Comparison of ENCODE assay signal across 24 cellular contexts in the genomic region with DNA sequence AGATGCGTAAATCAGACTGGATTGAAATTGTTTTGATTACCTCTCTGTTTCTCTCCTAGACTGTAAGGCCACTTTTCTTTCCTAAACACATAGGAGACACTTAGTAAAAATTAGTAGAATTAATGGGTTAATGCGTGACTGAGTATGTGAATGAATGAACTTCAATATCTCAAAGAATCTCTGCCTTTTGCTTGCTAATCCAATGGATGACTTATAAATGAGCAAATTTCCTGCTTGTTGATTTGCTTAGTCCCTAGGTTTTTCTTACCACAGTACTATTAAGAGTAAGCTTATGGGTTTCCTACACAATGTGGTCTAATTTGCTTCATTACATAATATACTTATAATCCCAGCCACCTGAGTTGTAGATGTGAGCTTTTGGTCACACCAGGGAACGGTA.
"Had no signal": no experiment of that assay in that cellular context is flagged by ENCODE, and none has a peak within 500 bp of the region (broad histone marks: within the 10 kb centered on the region; RNA-seq: fewer than 3 reads in every experiment).

No MANE protein-coding gene starts in this region.

- DNase-seq: activated CD4-positive, alpha-beta T cell treated with anti-CD3 and anti-CD28 coated beads for 4 hours; activated CD8-positive, alpha-beta T cell treated with anti-CD3 and anti-CD28 coated beads for 36 hours; activated naive CD4-positive, alpha-beta T cell; activated naive CD8-positive, alpha-beta T cell treated with anti-CD3 and anti-CD28 coated beads, Interleukin-2, amount 10 ng/mL, durations not matched to agents 7 days and 5 days; activated T-cell treated with anti-CD3 and anti-CD28 coated beads, Interleukin-2, amount 50 U/mL, for 1 hour; amygdala; body of pancreas; caudate nucleus; dorsolateral prefrontal cortex; erythroblast; head of caudate nucleus; kidney; left ventricle myocardium superior; mucosa of descending colon; naive thymus-derived CD4-positive, alpha-beta T cell; pancreas; right lobe of liver; small intestine; stimulated activated CD4-positive, alpha-beta T cell treated with anti-CD3 and anti-CD28 coated beads, Interleukin-4, amount 100 ng/mL, for 24 hours had no signal

- ATAC-seq: activated CD8-positive, alpha-beta T cell treated with anti-CD3 and anti-CD28 coated beads for 36 hours; activated T-helper 17 cell treated with anti-CD3 and anti-CD28 coated beads, Interleukin-2, amount 50 U/mL, for 72 hours; body of pancreas; left ventricle myocardium superior; mucosa of descending colon; naive thymus-derived CD4-positive, alpha-beta T cell; pancreas; right lobe of liver; stimulated activated effector memory CD8-positive, alpha-beta T cell treated with anti-CD3 and anti-CD28 coated beads, Interleukin-12 subunit alpha, Interleukin-12 subunit beta, amount 100 ng/mL, for 72 hours had no signal

- H3K4me3 ChIP-seq: body of pancreas, dorsolateral prefrontal cortex, mucosa of descending colon, pancreas, right lobe of liver had no signal

- H3K27ac ChIP-seq: body of pancreas, dorsolateral prefrontal cortex, pancreas, right lobe of liver had no signal

- H3K27me3 ChIP-seq: body of pancreas, dorsolateral prefrontal cortex, pancreas, right lobe of liver had no signal

- H3K36me3 ChIP-seq: pancreas, right lobe of liver had no signal

- H3K4me1 ChIP-seq: body of pancreas had no signal

- H3K9me3 ChIP-seq: body of pancreas, mucosa of descending colon, pancreas, right lobe of liver had no signal

- FAIRE-seq: colon, frontal cortex, kidney, pancreas, small intestine, TTC549 had no signal
